Comparison of ENCODE assay signal across 25 cellular contexts in genomic region chr7:126213876-126214275, GRCh38.
"Had no signal": no experiment of that assay in that cellular context is flagged by ENCODE, and none has a peak within 500 bp of the region (broad histone marks: within the 10 kb centered on the region; RNA-seq: fewer than 3 reads in every experiment).

No MANE protein-coding gene starts in this region.

- H3K36me3 ChIP-seq: esophagus muscularis mucosa, ovary, prostate gland, stomach, suprapubic skin, tibial artery had no signal

- ATAC-seq: activated naive CD8-positive, alpha-beta T cell treated with anti-CD3 and anti-CD28 coated beads, Interleukin-2, amount 50 U/mL, for 24 hours; left cardiac atrium; left ventricle myocardium superior; naive thymus-derived CD4-positive, alpha-beta T cell; right cardiac atrium; stimulated activated naive B cell treated with anti-CD40 and anti-IgM and Interleukin-4, amounts not matched to agents 10 μg/mL and 1 μg/mL and 100 μg/mL, for 72 hours; T-helper 17 cell had no signal

- H3K4me1 ChIP-seq: esophagus muscularis mucosa, prostate gland, stomach, suprapubic skin, tibial artery had no signal

- H3K27me3 ChIP-seq: esophagus muscularis mucosa, ovary, stomach, suprapubic skin, tibial artery had no signal

- DNase-seq: activated CD4-positive, alpha-beta memory T cell treated with anti-CD3 and anti-CD28 coated beads, Interleukin-2, amount 10 ng/mL, durations not matched to agents 7 days and 5 days; activated CD4-positive, alpha-beta T cell treated with anti-CD3 and anti-CD28 coated beads, Interleukin-2, amount 10 ng/mL, durations not matched to agents 24 days and 14 days; activated CD4-positive, CD25-positive, alpha-beta regulatory T cell treated with anti-CD3 and anti-CD28 coated beads, Interleukin-2, amount 50 U/mL, for 72 hours; activated CD8-positive, alpha-beta memory T cell treated with anti-CD3 and anti-CD28 coated beads, Interleukin-2, amount 50 U/mL, for 48 hours; activated naive CD8-positive, alpha-beta T cell treated with anti-CD3 and anti-CD28 coated beads, Interleukin-2, amount 50 U/mL, for 24 hours; activated T-cell treated with anti-CD3 and anti-CD28 coated beads, Interleukin-2, amount 50 U/mL, for 48 hours; amygdala; endodermal cell; foreskin melanocyte; islet precursor cell; left cardiac atrium; left ventricle myocardium superior; naive thymus-derived CD4-positive, alpha-beta T cell; ovary; right cardiac atrium; stimulated activated CD4-positive, alpha-beta T cell treated with anti-CD3 and anti-CD28 coated beads, Interleukin-15, amount 100 ng/mL, for 24 hours; stimulated activated CD4-positive, alpha-beta T cell treated with anti-CD3 and anti-CD28 coated beads, Interleukin-2, amount 100 ng/mL, for 24 hours; stimulated activated naive B cell treated with anti-CD40 and anti-IgM and Interleukin-4, amounts not matched to agents 10 μg/mL and 1 μg/mL and 100 μg/mL, for 72 hours; stomach; T-helper 17 cell; T1000; tibial artery had no signal

- H3K9me3 ChIP-seq: esophagus muscularis mucosa, ovary, prostate gland, stomach, tibial artery had no signal

- H3K4me3 ChIP-seq: esophagus muscularis mucosa, ovary, prostate gland, stomach, suprapubic skin, tibial artery had no signal

- H3K27ac ChIP-seq: esophagus muscularis mucosa, ovary, prostate gland, stomach, suprapubic skin, tibial artery had no signal
